Comparison of ENCODE assay signal across 10 cellular contexts in the genomic region with DNA sequence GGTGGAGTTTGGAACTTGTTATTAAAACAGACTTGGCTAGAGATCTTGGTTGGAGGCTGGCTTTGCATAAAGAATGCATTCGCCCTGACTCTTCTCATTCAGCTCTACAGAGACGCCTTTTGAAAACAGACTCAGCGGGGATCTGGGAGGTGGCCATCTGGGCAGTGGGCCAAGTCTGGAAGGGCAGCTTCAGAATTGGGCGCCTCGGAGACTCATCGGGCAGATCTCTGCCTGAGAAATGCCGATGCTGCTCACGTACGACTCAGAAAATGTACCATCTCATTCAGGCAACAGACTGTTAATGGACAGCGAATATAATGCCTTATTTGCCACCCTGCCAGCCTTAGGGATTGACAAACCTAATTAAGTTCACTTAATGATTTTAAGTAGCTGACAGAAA.
DNase-seq lines count a peak whose midpoint lies in the region; ATAC-seq, FAIRE-seq and TF ChIP-seq lines count a peak whose summit lies in the region.
"Had no signal": no experiment of that assay in that cellular context is flagged by ENCODE, and none has a peak within 500 bp of the region (broad histone marks: within the 10 kb centered on the region; RNA-seq: fewer than 3 reads in every experiment).

No MANE protein-coding gene starts in this region.

- TF ChIP-seq EP300 in K562 (IDR thresholded peaks at IDR 0.05; ENCODE audit: low read length) = no peak

- POLR2A ChIA-PET in K562 (lab: Yijun Ruan, JAX) = interaction anchor here (0.6 kb wide), 1 partner anchor 96 kb away, joined by 3 read pairs; no protein-coding TSS in a partner anchor

- intact Hi-C loops in K562 (cut with micrococcal nuclease) = no loop called here

- no peak for TF ChIP-seq RAD21 in K562 (CRISPR knock-in tag; conservative IDR thresholded peaks at IDR 0.05 in 1 of 2, IDR thresholded peaks at IDR 0.05 in 1 of 2)

- no peak for TF ChIP-seq POLR2A in K562 (conservative IDR thresholded peaks at IDR 0.05)

- H3K36me3 ChIP-seq in K562 (ENCODE audit: control insufficient read depth, insufficient read depth, low read length) (no peaks in the 10 kb centered on the region), trophoblast cell (ENCODE audit: control insufficient read depth in 1 of 2, insufficient read depth in 2 of 2, low read length in 2 of 2) (no peaks in the 10 kb centered on the region)

- H4K20me1 ChIP-seq in K562 (replicated peaks; ENCODE audit: control insufficient read depth, insufficient read depth, low read length) = no peaks in the 10 kb centered on the region; the same call in 1 of the 2 replicates

- H2BK12ac ChIP-seq in trophoblast cell (ENCODE audit: low read length) = no peak overlapping the region

- H3K27ac ChIP-seq in K562 (ENCODE audit: extremely low read depth, low read depth, low read length) (no peak overlapping the region), trophoblast cell (ENCODE audit: low read depth, low read length) (no peak overlapping the region)

- no peaks in the 10 kb centered on the region for H3K79me1 ChIP-seq in trophoblast cell (ENCODE audit: low read length)

- H3K18ac ChIP-seq in trophoblast cell (ENCODE audit: low read length) = no peak overlapping the region

- H3K9me1 ChIP-seq in K562 (ENCODE audit: control insufficient read depth, insufficient read depth, low read length) = no peaks in the 10 kb centered on the region

- no peak overlapping the region for H4K8ac ChIP-seq in trophoblast cell (ENCODE audit: low read depth, low read length)

- H2BK120ac ChIP-seq in trophoblast cell (ENCODE audit: insufficient read depth, low read length, poor library complexity) = no peak overlapping the region

- no peaks in the 10 kb centered on the region; a peak in 1 of 5 replicates for H3K27me3 ChIP-seq in K562 (ENCODE audit: control insufficient read depth in 2 of 2, insufficient read depth in 2 of 2, low read length in 2 of 2)
- no peaks in the 10 kb centered on the region for H3K27me3 ChIP-seq in trophoblast cell (ENCODE audit: insufficient read depth, low read length)

- H3K9ac ChIP-seq in K562 (ENCODE audit: insufficient read depth in 1 of 2, low read depth in 2 of 2, low read length in 2 of 2) (no peak overlapping the region), trophoblast cell (ENCODE audit: low read length) (no peak overlapping the region)

- no peak overlapping the region for H2BK5ac ChIP-seq in trophoblast cell (ENCODE audit: low read depth, low read length, poor library complexity)

- no peaks in the 10 kb centered on the region for H3K9me3 ChIP-seq in K562 (replicated peaks; ENCODE audit: control insufficient read depth, insufficient read depth, low read depth, low read length)
- peaks cover 2% of the 10 kb centered on the region for H3K9me3 ChIP-seq in trophoblast cell (ENCODE audit: insufficient read depth, low read depth, low read length)

- H3K14ac ChIP-seq in trophoblast cell (ENCODE audit: low read length) = no peak overlapping the region

- no peak overlapping the region for H4K12ac ChIP-seq in trophoblast cell (ENCODE audit: low read depth, low read length)

- no peak overlapping the region for H3K4me3 ChIP-seq in K562
- H3K4me3 ChIP-seq in trophoblast cell (ENCODE audit: low read depth, low read length) = no peak overlapping the region

- H3K4ac ChIP-seq in trophoblast cell (ENCODE audit: low read depth, low read length) = no peak overlapping the region

- TF ChIP-seq CTCF in K562 (IDR thresholded peaks at IDR 0.05 in 2 of 3, conservative IDR thresholded peaks at IDR 0.05 in 1 of 3; ENCODE audit: insufficient read depth in 2 of 3, low read depth in 1 of 3, low read length in 3 of 3) = no peak

- H2AK5ac ChIP-seq in trophoblast cell (ENCODE audit: low read length) = no peak overlapping the region

- no peak overlapping the region for H3K23ac ChIP-seq in trophoblast cell (ENCODE audit: low read length)

- H2AFZ ChIP-seq in K562 (ENCODE audit: low read depth, low read length) (no peak overlapping the region), trophoblast cell (ENCODE audit: insufficient read depth, low read length, poor library complexity) (no peak overlapping the region)

- CTCF ChIA-PET in K562 (lab: Yijun Ruan, JAX; ENCODE audit: low intra/inter-chr PET ratio) = no interaction called here

- H3K4me1 ChIP-seq in K562 (replicated peaks in 1 of 2; ENCODE audit: control insufficient read depth in 2 of 2, insufficient read depth in 2 of 2, low read length in 2 of 2) = no peaks in the 10 kb centered on the region
- no peaks in the 10 kb centered on the region for H3K4me1 ChIP-seq in trophoblast cell (ENCODE audit: control insufficient read depth in 1 of 2, insufficient read depth in 2 of 2, low read length in 2 of 2)

- H3K4me2 ChIP-seq in K562 (ENCODE audit: insufficient read depth, low read length) = no peak overlapping the region
- H3K4me2 ChIP-seq in trophoblast cell (ENCODE audit: low read length) = no peak overlapping the region

- peak; percentile 40 for DNase-seq in DMS153 (lab: John Stamatoyannopoulos, UW)
- peak; percentile 76 for DNase-seq in NCI-H1105 (lab: John Stamatoyannopoulos, UW)
- DNase-seq in K562 (ENCODE audit: extremely low read depth in 1 of 4, low spot score in 3 of 4) = no peak
- peak; percentile 28 for DNase-seq in mucosa of gallbladder (ENCODE audit: low spot score)
- DNase-seq in GM19238 (ENCODE audit: insufficient read length, low spot score) = no peak
- no peak for DNase-seq in trophoblast cell
- DNase-seq: cortex of kidney, T-cell had no signal

- ATAC-seq in K562 = 0 out of 3 replicates have a peak, but pooled peaks have one; percentile 37
- no peak for ATAC-seq in HG02678 (IDR thresholded peaks at IDR 0.05; ENCODE audit: unreplicated experiment)
- ATAC-seq in HG03025 (IDR thresholded peaks at IDR 0.05; ENCODE audit: low FRiP score, unreplicated experiment) = no peak
- ATAC-seq: T-cell had no signal

- no TSS peak for BruUV-seq in K562 (replicated peaks; lab: Mats Ljungman, UMichigan)

- no peak for FAIRE-seq in K562 (lab: Jason Lieb, UNC)

- H4K91ac ChIP-seq in trophoblast cell (ENCODE audit: low read depth, low read length) = no peak overlapping the region

- H3K79me2 ChIP-seq in K562 (ENCODE audit: control insufficient read depth, insufficient read depth, low read length) (no peaks in the 10 kb centered on the region), trophoblast cell (ENCODE audit: control insufficient read depth, insufficient read depth, low read length, poor library complexity) (no peaks in the 10 kb centered on the region)

- in situ Hi-C loops in K562 (cut with MboI) = no loop called here

- WGBS in K562 (ENCODE audit: insufficient coverage, low coverage, missing lambda C conversion rate) = 2% methylated on average over 10 of the region's 10 CpGs
- no CpG with 5 or more reads among the region's 10 CpGs for WGBS in trophoblast cell (ENCODE audit: extremely low coverage, insufficient coverage, insufficient read length)

TF ChIP-seq in K562, 482 proteins besides CTCF, POLR2A, EP300 and RAD21:
- TF ChIP-seq NFIC (IDR thresholded peaks at IDR 0.05) = peak; percentile 41
- TF ChIP-seq MEF2A (IDR thresholded peaks at IDR 0.05; ENCODE audit: control insufficient read depth, low read depth, low read length) = no peak
- no peak for TF ChIP-seq KDM1A (IDR thresholded peaks at IDR 0.05)

Comparison
In these comparisons a context has a peak if more than half of its experiments do, and no peak if none do; other contexts are left out.
1. DNase-seq: peak in DMS153 (single experiment), NCI-H1105 (single experiment) and mucosa of gallbladder (single experiment); none in K562 (0 of 4), GM19238 (single experiment) and trophoblast cell (0 of 2).